ENCODE assay signal across 1 cellular context in the genomic region with DNA sequence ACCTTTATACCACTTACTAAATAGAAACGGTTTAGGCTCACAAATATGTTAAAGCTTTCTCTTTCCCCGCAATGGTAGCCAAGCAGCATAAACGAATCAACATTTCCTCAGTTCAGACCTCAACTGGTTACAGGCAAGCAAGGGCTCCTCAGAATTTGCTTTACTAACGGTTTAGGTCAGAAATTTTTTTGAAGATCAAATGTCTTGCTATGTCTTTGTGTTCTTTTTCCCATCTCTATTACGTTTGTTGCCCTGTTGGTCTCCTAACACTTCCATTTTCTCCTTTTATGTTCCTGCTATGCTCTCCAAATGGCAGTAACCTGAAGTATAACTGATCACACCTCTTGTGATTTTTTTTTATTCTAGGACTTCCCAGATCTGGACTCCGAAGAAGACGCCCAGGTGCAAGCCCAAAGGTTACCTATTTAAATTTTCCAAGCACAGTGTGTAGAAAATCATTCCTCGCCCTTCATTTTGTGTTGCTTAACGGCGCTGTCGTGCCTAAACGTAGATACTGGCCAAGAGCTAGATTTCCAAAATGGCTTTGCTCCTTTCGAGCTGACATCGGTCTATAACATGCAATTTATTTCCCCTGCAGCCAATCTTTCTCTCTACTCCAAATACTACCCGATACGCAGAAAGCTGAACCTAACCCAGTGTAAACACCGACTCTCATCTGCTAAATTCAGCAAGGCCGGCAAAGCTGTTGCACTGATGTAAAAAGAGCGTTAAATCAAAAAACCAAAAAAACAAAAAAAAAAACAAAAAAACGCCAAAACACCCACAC.
TF ChIP-seq lines count a peak whose summit lies in the region.

No MANE protein-coding gene starts in this region.

TF ChIP-seq in H1, 55 proteins besides CTCF, POLR2A, EP300 and RAD21 (continued from another document):
- TF ChIP-seq YY1 (IDR thresholded peaks at IDR 0.05; ENCODE audit: low read depth, low read length) (peak; percentile 90), KDM5A (IDR thresholded peaks at IDR 0.05; ENCODE audit: low read length) (no peak), CHD2 (IDR thresholded peaks at IDR 0.05; ENCODE audit: low read length) (no peak), CHD7 (IDR thresholded peaks at IDR 0.05; ENCODE audit: insufficient replicate concordance, low read length) (no peak), CEBPB (IDR thresholded peaks at IDR 0.05; ENCODE audit: low read depth, low read length) (0 out of 2 replicates have a peak, but pooled peaks have one; percentile 8), SIRT6 (IDR thresholded peaks at IDR 0.05; ENCODE audit: low read length) (no peak), RFX5 (IDR thresholded peaks at IDR 0.05; ENCODE audit: borderline replicate concordance, low read depth, low read length) (no peak), NRF1 (IDR thresholded peaks at IDR 0.05; ENCODE audit: low read depth, low read length) (no peak), POU5F1 (IDR thresholded peaks at IDR 0.05; ENCODE audit: low read depth, low read length) (no peak), JUND (IDR thresholded peaks at IDR 0.05; ENCODE audit: low read length) (no peak), MAFK (IDR thresholded peaks at IDR 0.05; ENCODE audit: low read depth, low read length) (0 out of 2 replicates have a peak, but pooled peaks have one; percentile 6), TEAD4 (IDR thresholded peaks at IDR 0.05; ENCODE audit: low read depth, low read length) (0 out of 2 replicates have a peak, but pooled peaks have one; percentile 1), TBP (IDR thresholded peaks at IDR 0.05; ENCODE audit: low read depth, low read length) (peak; percentile 56; the same call in 1 of the 2 replicates), PHF8 (conservative IDR thresholded peaks at IDR 0.05; ENCODE audit: low read depth, low read length) (peak; percentile 18; the same call in 1 of the 2 replicates), RXRA (IDR thresholded peaks at IDR 0.05; ENCODE audit: insufficient read depth, low read depth, low read length) (no peak)
